Comparison of ENCODE assay signal across 13 cellular contexts in genomic region chr3:25428950-25429349, GRCh38. TPM values are rescaled to one million over a fixed set of nuclear protein-coding genes. Genes with fewer than 3 reads are reported as not detected.
DNase-seq lines count a peak whose midpoint lies in the region; ATAC-seq and TF ChIP-seq lines count a peak whose summit lies in the region.
"Had no signal": no experiment of that assay in that cellular context is flagged by ENCODE, and none has a peak within 500 bp of the region (broad histone marks: within the 10 kb centered on the region; RNA-seq: fewer than 3 reads in every experiment).

No MANE protein-coding gene starts in this region.

- H3K36me3 Mint-ChIP-seq in HFFc6 (ENCODE audit: low read depth), result no peaks in the 10 kb centered on the region
- no peaks in the 10 kb centered on the region for H3K36me3 Mint-ChIP-seq in activated T-helper 1 cell treated with anti-CD3 and anti-CD28 coated beads, Interleukin-12 subunit alpha, Interleukin-12 subunit beta, Interleukin-2, Interleukin-4 antibody, amounts not matched to agents 30 ng/mL and 10 ng/mL and 1 ng/mL, durations not matched to agents 14 hours and 24 hours and 36 hours (ENCODE audit: low read depth)

- H3K27ac Mint-ChIP-seq in HFFc6, result no peak overlapping the region
- H3K27ac Mint-ChIP-seq in activated T-helper 1 cell treated with anti-CD3 and anti-CD28 coated beads, Interleukin-12 subunit alpha, Interleukin-12 subunit beta, Interleukin-2, Interleukin-4 antibody, amounts not matched to agents 30 ng/mL and 10 ng/mL and 1 ng/mL, durations not matched to agents 14 hours and 24 hours and 36 hours, result no peak overlapping the region

- no peak for TF ChIP-seq CTCF in HFFc6 (IDR thresholded peaks at IDR 0.05)

- ATAC-seq in GM18907 (IDR thresholded peaks at IDR 0.05; ENCODE audit: unreplicated experiment), result no peak

- no peaks in the 10 kb centered on the region for H3K9me3 Mint-ChIP-seq in HFFc6
- H3K9me3 Mint-ChIP-seq in activated T-helper 1 cell treated with anti-CD3 and anti-CD28 coated beads, Interleukin-12 subunit alpha, Interleukin-12 subunit beta, Interleukin-2, Interleukin-4 antibody, amounts not matched to agents 30 ng/mL and 10 ng/mL and 1 ng/mL, durations not matched to agents 14 hours and 24 hours and 36 hours, result no peaks in the 10 kb centered on the region

- H3K36me3 ChIP-seq in duodenal mucosa (ENCODE audit: control insufficient read depth in 1 of 2, insufficient read depth in 2 of 2, low read length in 2 of 2), result no peaks in the 10 kb centered on the region
- H3K36me3 ChIP-seq in mucosa of stomach (ENCODE audit: control insufficient read depth, insufficient read depth, low read length), result no peaks in the 10 kb centered on the region
- no peaks in the 10 kb centered on the region for H3K36me3 ChIP-seq in subcutaneous abdominal adipose tissue (ENCODE audit: control insufficient read depth in 5 of 5, insufficient read depth in 5 of 5, low read length in 5 of 5)

- intact Hi-C loops in activated T-helper 1 cell treated with anti-CD3 and anti-CD28 coated beads, Interleukin-12 subunit alpha, Interleukin-12 subunit beta, Interleukin-2, Interleukin-4 antibody, amounts not matched to agents 30 ng/mL and 10 ng/mL and 1 ng/mL, durations not matched to agents 14 hours and 24 hours and 36 hours (cut with micrococcal nuclease), result no loop called here

- H3K4me3 Mint-ChIP-seq in HFFc6, result peak overlapping the region; percentile 88; the same call in 1 of the 2 replicates
- no peak overlapping the region for H3K4me3 Mint-ChIP-seq in activated T-helper 1 cell treated with anti-CD3 and anti-CD28 coated beads, Interleukin-12 subunit alpha, Interleukin-12 subunit beta, Interleukin-2, Interleukin-4 antibody, amounts not matched to agents 30 ng/mL and 10 ng/mL and 1 ng/mL, durations not matched to agents 14 hours and 24 hours and 36 hours

- no peak for DNase-seq in HFFc6
- no peak for DNase-seq in amygdala (lab: John Stamatoyannopoulos, UW)
- no peak for DNase-seq in activated T-helper 1 cell treated with anti-CD3 and anti-CD28 coated beads, Interleukin-12 subunit alpha, Interleukin-12 subunit beta, Interleukin-2, Interleukin-4 antibody, amounts not matched to agents 30 ng/mL and 10 ng/mL and 1 ng/mL, durations not matched to agents 14 hours and 24 hours and 36 hours (ENCODE audit: low spot score)
- DNase-seq in stimulated activated CD4-positive, alpha-beta T cell treated with anti-CD3 and anti-CD28 coated beads, Interleukin-4, amount 100 ng/mL, for 4 hours, result no peak
- DNase-seq: activated gamma-delta T cell treated with Interleukin-2 at 50 U/mL for 16 hours, Karpas-422, left colon, NCI-H345, testis had no signal

- H3K4me3 ChIP-seq in duodenal mucosa (ENCODE audit: low read depth in 1 of 2, low read length in 2 of 2) (peak overlapping the region; percentile 61 to 70), mucosa of stomach (ENCODE audit: low read length) (peak overlapping the region; percentile 74), subcutaneous abdominal adipose tissue (ENCODE audit: low read depth in 1 of 5, low read length in 5 of 5) (peak overlapping the region; percentile 58 to 87 (median 75))

- peak overlapping the region in 1 of 2 donors; percentile 6 for H3K9ac ChIP-seq in duodenal mucosa (ENCODE audit: low read depth in 1 of 2, low read length in 2 of 2)
- peak overlapping the region; percentile 77 for H3K9ac ChIP-seq in mucosa of stomach (ENCODE audit: low read length)
- peak overlapping the region in 1 of 5 donors; percentile 66 for H3K9ac ChIP-seq in subcutaneous abdominal adipose tissue (ENCODE audit: low read length in 5 of 5)

- H3K9me3 ChIP-seq in duodenal mucosa (ENCODE audit: control insufficient read depth in 1 of 2, low read length in 2 of 2) (no peaks in the 10 kb centered on the region), mucosa of stomach (ENCODE audit: control insufficient read depth, low read length) (no peaks in the 10 kb centered on the region), subcutaneous abdominal adipose tissue (ENCODE audit: control insufficient read depth in 5 of 5, low read length in 5 of 5) (no peaks in the 10 kb centered on the region)
- H3K9me3 ChIP-seq: testis had no signal

- H3K27ac ChIP-seq in duodenal mucosa (ENCODE audit: low read depth, low read length) (no peak overlapping the region), subcutaneous abdominal adipose tissue (ENCODE audit: low read depth, low read length) (peak overlapping the region; percentile 90)
- H3K27ac ChIP-seq: testis had no signal

- H3K27me3 Mint-ChIP-seq in HFFc6 (ENCODE audit: insufficient read depth), result no peaks in the 10 kb centered on the region; the same call in none of the 2 replicates
- H3K27me3 Mint-ChIP-seq in activated T-helper 1 cell treated with anti-CD3 and anti-CD28 coated beads, Interleukin-12 subunit alpha, Interleukin-12 subunit beta, Interleukin-2, Interleukin-4 antibody, amounts not matched to agents 30 ng/mL and 10 ng/mL and 1 ng/mL, durations not matched to agents 14 hours and 24 hours and 36 hours (ENCODE audit: insufficient read depth), result peaks cover 43% of the 10 kb centered on the region

- H3K27me3 ChIP-seq in duodenal mucosa (ENCODE audit: control insufficient read depth in 1 of 2, insufficient read depth in 2 of 2, low read length in 2 of 2) (peaks cover 3 to 21% of the 10 kb centered on the region in 2 donors), mucosa of stomach (ENCODE audit: control insufficient read depth, insufficient read depth, low read length) (no peaks in the 10 kb centered on the region), subcutaneous abdominal adipose tissue (ENCODE audit: control insufficient read depth in 5 of 5, insufficient read depth in 4 of 5, low read length in 5 of 5) (peaks cover 0 to 2% (median 0%) of the 10 kb centered on the region in 5 donors)
- H3K27me3 ChIP-seq: testis had no signal

- H3K4me1 ChIP-seq in duodenal mucosa (ENCODE audit: control insufficient read depth in 1 of 2, insufficient read depth in 2 of 2, low read length in 2 of 2) (peaks cover 0 to 28% of the 10 kb centered on the region in 2 donors), mucosa of stomach (ENCODE audit: control insufficient read depth, insufficient read depth, low read length) (peaks cover 16% of the 10 kb centered on the region), subcutaneous abdominal adipose tissue (ENCODE audit: control insufficient read depth in 5 of 5, insufficient read depth in 5 of 5, low read length in 5 of 5) (peaks cover 3 to 31% (median 20%) of the 10 kb centered on the region in 5 donors)
- H3K4me1 ChIP-seq: testis had no signal

- H3K4me1 Mint-ChIP-seq in HFFc6 (ENCODE audit: low read depth), result peaks cover 53% of the 10 kb centered on the region; the same call in 1 of the 2 replicates
- no peaks in the 10 kb centered on the region for H3K4me1 Mint-ChIP-seq in activated T-helper 1 cell treated with anti-CD3 and anti-CD28 coated beads, Interleukin-12 subunit alpha, Interleukin-12 subunit beta, Interleukin-2, Interleukin-4 antibody, amounts not matched to agents 30 ng/mL and 10 ng/mL and 1 ng/mL, durations not matched to agents 14 hours and 24 hours and 36 hours (ENCODE audit: low read depth)

RNA-seq across cellular contexts. Expression of gene RARB, which starts 0.9 kb away (rescaled TPM):
- total RNA-seq in HFFc6 (2021; fragmentation: NEBNext Ultra II Directional; extraction: Animal tissue kit (Norgen Biotek cat#: 25700)), result 1 to 10 TPM in 4 of 6 experiments, not detected in 2; 1.6 to 2.4 (median 1.8) TPM
- total RNA-seq in activated T-helper 1 cell treated with anti-CD3 and anti-CD28 coated beads, Interleukin-12 subunit alpha, Interleukin-12 subunit beta, Interleukin-2, Interleukin-4 antibody, amounts not matched to agents 30 ng/mL and 10 ng/mL and 1 ng/mL, durations not matched to agents 14 hours and 24 hours and 36 hours, result not detected in 2 replicates
